In genomic region chr13:48116808-48117207, GRCh38 we compare ENCODE assay signal across 6 cellular contexts.
"Had no signal": no experiment of that assay in that cellular context is flagged by ENCODE, and none has a peak within 500 bp of the region (broad histone marks: within the 10 kb centered on the region; RNA-seq: fewer than 3 reads in every experiment).

No MANE protein-coding gene starts in this region.

- H3K4me1 Mint-ChIP-seq: IgD-negative memory B cell had no signal

- H3K4me3 Mint-ChIP-seq: IgD-negative memory B cell had no signal

- H3K4me3 ChIP-seq: K562 had no signal

- H3K27ac Mint-ChIP-seq: IgD-negative memory B cell had no signal

- FAIRE-seq: HTR-8/SVneo, K562 had no signal

- DNase-seq: IMR-90, KBM-7 had no signal

- ATAC-seq: K562 had no signal

- H3K27ac ChIP-seq: HL-60 had no signal
